ENCODE assay signal across 16 cellular contexts in genomic region chr9:117744390-117744789, GRCh38. TPM values are rescaled to one million over a fixed set of nuclear protein-coding genes. Genes with fewer than 3 reads are reported as not detected.
DNase-seq lines count a peak whose midpoint lies in the region; ATAC-seq and TF ChIP-seq lines count a peak whose summit lies in the region.
"Had no signal": no experiment of that assay in that cellular context is flagged by ENCODE, and none has a peak within 500 bp of the region (broad histone marks: within the 10 kb centered on the region; RNA-seq: fewer than 3 reads in every experiment).

No MANE protein-coding gene starts in this region.

- H3K9me3 Mint-ChIP-seq in T-helper 2 cell treated with Interferon-gamma antibody and Interleukin-4, amounts not matched to agents 5 μg/mL and 100 μg/mL, for 36 hours = no peaks in the 10 kb centered on the region
- H3K9me3 Mint-ChIP-seq: T-cell, type B pancreatic cell had no signal

- H3K27me3 ChIP-seq in HUES64 (ENCODE audit: insufficient read depth, low read length) (peaks cover 30% of the 10 kb centered on the region), dorsolateral prefrontal cortex (no peaks in the 10 kb centered on the region), gastrocnemius medialis (no peaks in the 10 kb centered on the region)
- H3K27me3 ChIP-seq: neural progenitor cell had no signal

- H3K36me3 Mint-ChIP-seq in T-helper 2 cell treated with Interferon-gamma antibody and Interleukin-4, amounts not matched to agents 5 μg/mL and 100 μg/mL, for 36 hours (ENCODE audit: low read depth) = no peaks in the 10 kb centered on the region
- H3K36me3 Mint-ChIP-seq: brain, neural progenitor cell, T-cell, type B pancreatic cell had no signal

- DNase-seq in T-helper 2 cell treated with Interferon-gamma antibody and Interleukin-4, amounts not matched to agents 5 μg/mL and 100 μg/mL, for 36 hours (ENCODE audit: low spot score) = no peak
- DNase-seq in T-helper 2 cell (no peak), dorsolateral prefrontal cortex (no peak), gastrocnemius medialis (no peak), globus pallidus (ENCODE audit: low spot score) (no peak), NCI-H524 treated with DMSO at 0.1 percent for 48 hours (lab: John Stamatoyannopoulos, UW) (no peak)
- no peak for DNase-seq in stimulated activated CD4-positive, alpha-beta T cell treated with anti-CD3 and anti-CD28 coated beads, Interleukin-2, amount 100 ng/mL, for 24 hours
- DNase-seq: Calu3, T-cell had no signal

- H3K27ac ChIP-seq in HUES64 (ENCODE audit: low read depth, low read length) (no peak overlapping the region), dorsolateral prefrontal cortex (peak overlapping the region in 38 of 59 donors; percentile 0 to 84 (median 58)), gastrocnemius medialis (no peak overlapping the region)
- H3K27ac ChIP-seq: neural progenitor cell had no signal

- TF ChIP-seq CTCF in dorsolateral prefrontal cortex (IDR thresholded peaks at IDR 0.05 in 54 of 56, conservative IDR thresholded peaks at IDR 0.05 in 2 of 56; ENCODE audit: low read depth in 1 of 56, partially characterized antibody in 56 of 56) = no peak
- TF ChIP-seq CTCF in gastrocnemius medialis (IDR thresholded peaks at IDR 0.05 in 4 of 5, conservative IDR thresholded peaks at IDR 0.05 in 1 of 5) = no peak

- H3K9me3 ChIP-seq in HUES64 (ENCODE audit: insufficient read depth, low read depth, low read length) (no peaks in the 10 kb centered on the region), gastrocnemius medialis (no peaks in the 10 kb centered on the region)
- H3K9me3 ChIP-seq: spleen had no signal

- H3K27ac Mint-ChIP-seq in T-helper 2 cell treated with Interferon-gamma antibody and Interleukin-4, amounts not matched to agents 5 μg/mL and 100 μg/mL, for 36 hours = peak overlapping the region; percentile 0
- H3K27ac Mint-ChIP-seq: neural progenitor cell, T-cell, type B pancreatic cell had no signal

- H3K27me3 Mint-ChIP-seq in T-helper 2 cell treated with Interferon-gamma antibody and Interleukin-4, amounts not matched to agents 5 μg/mL and 100 μg/mL, for 36 hours (ENCODE audit: low read depth) = peaks cover 47% of the 10 kb centered on the region

- no peak overlapping the region for H3K9ac ChIP-seq in HUES64 (ENCODE audit: low read depth, low read length)
- H3K9ac ChIP-seq: neural progenitor cell had no signal

- ATAC-seq in gastrocnemius medialis = no peak
- ATAC-seq: Panc1, T-cell had no signal

- peaks cover 11% of the 10 kb centered on the region for H3K4me1 Mint-ChIP-seq in T-helper 2 cell treated with Interferon-gamma antibody and Interleukin-4, amounts not matched to agents 5 μg/mL and 100 μg/mL, for 36 hours (ENCODE audit: low read depth)

- H3K4me3 Mint-ChIP-seq in T-helper 2 cell treated with Interferon-gamma antibody and Interleukin-4, amounts not matched to agents 5 μg/mL and 100 μg/mL, for 36 hours = peak overlapping the region; percentile 69
- H3K4me3 Mint-ChIP-seq: neural progenitor cell, T-cell, type B pancreatic cell had no signal

- no peak for TF ChIP-seq POLR2A in gastrocnemius medialis (IDR thresholded peaks at IDR 0.05)

- intact Hi-C loops in dorsolateral prefrontal cortex (cut with DNase I) (no loop called here), gastrocnemius medialis (cut with DNase I; ENCODE audit: low total_unique reads) (no loop called here)

- peaks cover 16% of the 10 kb centered on the region for H3K4me1 ChIP-seq in HUES64 (ENCODE audit: insufficient read depth, low read length)
- no peaks in the 10 kb centered on the region for H3K4me1 ChIP-seq in gastrocnemius medialis

- H3K36me3 ChIP-seq in HUES64 (ENCODE audit: insufficient read depth, low read length) (no peaks in the 10 kb centered on the region), gastrocnemius medialis (no peaks in the 10 kb centered on the region)
- H3K36me3 ChIP-seq: neural progenitor cell, spleen had no signal

- in situ Hi-C loops in gastrocnemius medialis (cut with MboI; ENCODE audit: low sequenced_read_pairs in 4 of 4) = no loop called here

- H3K4me3 ChIP-seq in HUES64 (ENCODE audit: low read length) (peak overlapping the region; percentile 42), dorsolateral prefrontal cortex (peak overlapping the region in 58 of 59 donors; percentile 25 to 71 (median 59)), gastrocnemius medialis (peak overlapping the region in 3 of 4 donors; percentile 45 to 60 (median 45))
- H3K4me3 ChIP-seq: neural progenitor cell had no signal

- WGBS in HUES64 = 40% methylated on average over 1 of the region's 3 CpGs

RNA-seq across cellular contexts. Expression of gene TLR4, which starts 40.2 kb away (rescaled TPM):
- 1.5 TPM for polyA plus RNA-seq in HUES64 (2013, experiment 1 of 2)
- 1.8 TPM for polyA plus RNA-seq in HUES64 (2013, experiment 2 of 2)
- 10 to 100 TPM in 119 of 120 experiments, 1 to 10 TPM in 1; 8.4 to 73.4 (median 26.8) TPM for total RNA-seq in dorsolateral prefrontal cortex
- 10 to 100 TPM in 1 of 4 donors, 1 to 10 TPM in 3; 7.5 to 10.3 (median 8.3) TPM for total RNA-seq in gastrocnemius medialis
- total RNA-seq: A673 had no signal

Comparison
In these comparisons a context has a peak if more than half of its experiments do, and no peak if none do; other contexts are left out.
1. H3K27ac ChIP-seq: peak in dorsolateral prefrontal cortex (38 of 59); none in HUES64 (single experiment) and gastrocnemius medialis (0 of 4).
2. Peak in every context shown above with its lines, with median percentiles within 50 percentile points of each other: H3K4me3 ChIP-seq.